24 cellular contexts compared by ENCODE assay signal in the genomic region with DNA sequence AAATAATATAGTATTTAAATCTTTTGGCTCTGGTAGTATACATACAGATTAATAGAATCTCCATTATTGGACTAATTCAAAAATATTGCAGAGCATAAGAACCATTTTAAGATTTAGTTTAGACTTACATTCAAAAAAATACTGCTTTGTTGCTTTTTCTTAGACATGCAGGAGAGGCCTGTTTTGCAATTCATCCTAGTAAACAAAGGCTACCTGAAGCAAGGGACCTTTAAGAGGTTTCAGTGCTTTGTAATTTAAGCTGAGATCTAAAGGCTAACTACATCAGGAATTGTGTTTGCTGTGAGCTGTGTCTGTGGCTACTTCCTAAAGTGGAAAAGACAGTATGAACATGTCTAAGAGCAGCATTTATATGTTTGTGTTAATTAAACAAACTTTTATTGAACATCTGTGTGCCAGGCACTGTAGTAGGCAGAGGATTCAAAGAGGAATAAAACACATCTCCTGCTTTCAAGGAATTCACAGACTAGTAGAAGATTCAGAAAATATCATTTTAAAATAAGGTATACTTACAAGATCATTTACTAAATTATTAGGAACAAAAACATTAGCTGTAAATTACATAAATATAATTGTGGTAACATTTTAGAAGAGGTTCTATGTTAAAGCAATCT.
"Had no signal": no experiment of that assay in that cellular context is flagged by ENCODE, and none has a peak within 500 bp of the region (broad histone marks: within the 10 kb centered on the region; RNA-seq: fewer than 3 reads in every experiment).

No MANE protein-coding gene starts in this region.

- H3K27me3 Mint-ChIP-seq: activated naive CD8-positive, alpha-beta T cell treated with anti-CD3 and anti-CD28 coated beads, Interleukin-2, amount 10 ng/mL, durations not matched to agents 7 days and 5 days; naive thymus-derived CD8-positive, alpha-beta T cell; progenitor cell of endocrine pancreas had no signal

- H3K4me3 ChIP-seq: colonic mucosa, dorsolateral prefrontal cortex, gastroesophageal sphincter, heart left ventricle, upper lobe of right lung had no signal

- H3K4me1 ChIP-seq: colonic mucosa, gastroesophageal sphincter, upper lobe of right lung had no signal

- H3K36me3 ChIP-seq: colonic mucosa had no signal

- H3K27me3 ChIP-seq: colonic mucosa, dorsolateral prefrontal cortex, gastroesophageal sphincter, heart left ventricle, upper lobe of right lung had no signal

- H3K27ac ChIP-seq: colonic mucosa, dorsolateral prefrontal cortex, epithelial cell of prostate, gastroesophageal sphincter, heart left ventricle, upper lobe of right lung had no signal

- DNase-seq: activated CD4-positive, alpha-beta T cell treated with anti-CD3 and anti-CD28 coated beads for 4 hours; activated CD4-positive, alpha-beta T cell treated with anti-CD3 and anti-CD28 coated beads, Interleukin-2, amount 50 U/mL, for 48 hours; activated CD4-positive, CD25-positive, alpha-beta regulatory T cell; activated effector memory CD4-positive, alpha-beta T cell treated with Interleukin-2 at 50 U/mL for 16 hours; activated naive CD4-positive, alpha-beta T cell treated with anti-CD3 and anti-CD28 coated beads for 36 hours; activated naive CD8-positive, alpha-beta T cell treated with anti-CD3 and anti-CD28 coated beads, Interleukin-2, amount 10 ng/mL, durations not matched to agents 7 days and 5 days; activated T-cell treated with anti-CD3 and anti-CD28 coated beads, Interleukin-2, amount 50 U/mL, for 48 hours; amniotic stem cell; colonic mucosa; dorsolateral prefrontal cortex; heart left ventricle; left ventricle myocardium superior; mammary epithelial cell; naive thymus-derived CD8-positive, alpha-beta T cell; retina; stimulated activated CD4-positive, alpha-beta T cell treated with anti-CD3 and anti-CD28 coated beads, Interleukin-12 subunit alpha, Interleukin-12 subunit beta, amount 100 ng/mL, for 4 hours; stimulated activated CD4-positive, alpha-beta T cell treated with anti-CD3 and anti-CD28 coated beads, Interleukin-4, amount 100 ng/mL, for 4 hours; stimulated activated naive CD8-positive, alpha-beta T cell treated with anti-CD3 and anti-CD28 coated beads, Interleukin-15, Interleukin-2, amounts not matched to agents 100 U/mL and 50 U/mL, for 24 hours; upper lobe of right lung had no signal

- H3K27ac Mint-ChIP-seq: activated naive CD4-positive, alpha-beta T cell treated with anti-CD3 and anti-CD28 coated beads for 36 hours; activated naive CD8-positive, alpha-beta T cell treated with anti-CD3 and anti-CD28 coated beads, Interleukin-2, amount 10 ng/mL, durations not matched to agents 7 days and 5 days; naive thymus-derived CD8-positive, alpha-beta T cell; progenitor cell of endocrine pancreas; T-helper 1 cell treated with Interleukin-12 subunit alpha and Interleukin-12 subunit beta and Interleukin-4 antibody, amounts not matched to agents 30 μg/mL and 1 μg/mL, for 36 hours had no signal

- H3K4me1 Mint-ChIP-seq: activated naive CD8-positive, alpha-beta T cell treated with anti-CD3 and anti-CD28 coated beads, Interleukin-2, amount 10 ng/mL, durations not matched to agents 7 days and 5 days; naive thymus-derived CD8-positive, alpha-beta T cell had no signal

- H3K36me3 Mint-ChIP-seq: activated naive CD8-positive, alpha-beta T cell treated with anti-CD3 and anti-CD28 coated beads, Interleukin-2, amount 10 ng/mL, durations not matched to agents 7 days and 5 days had no signal

- H3K4me3 Mint-ChIP-seq: activated naive CD4-positive, alpha-beta T cell treated with anti-CD3 and anti-CD28 coated beads for 36 hours; activated naive CD8-positive, alpha-beta T cell treated with anti-CD3 and anti-CD28 coated beads, Interleukin-2, amount 10 ng/mL, durations not matched to agents 7 days and 5 days; mesothelial cell of epicardium; naive thymus-derived CD8-positive, alpha-beta T cell; T-helper 1 cell treated with Interleukin-12 subunit alpha and Interleukin-12 subunit beta and Interleukin-4 antibody, amounts not matched to agents 30 μg/mL and 1 μg/mL, for 36 hours had no signal

- H3K9me3 Mint-ChIP-seq: activated naive CD4-positive, alpha-beta T cell treated with anti-CD3 and anti-CD28 coated beads for 36 hours; activated naive CD8-positive, alpha-beta T cell treated with anti-CD3 and anti-CD28 coated beads, Interleukin-2, amount 10 ng/mL, durations not matched to agents 7 days and 5 days; mesothelial cell of epicardium; naive thymus-derived CD8-positive, alpha-beta T cell; T-helper 1 cell treated with Interleukin-12 subunit alpha and Interleukin-12 subunit beta and Interleukin-4 antibody, amounts not matched to agents 30 μg/mL and 1 μg/mL, for 36 hours had no signal

- H3K9me3 ChIP-seq: colonic mucosa, gastroesophageal sphincter, heart left ventricle, upper lobe of right lung had no signal
